11 cellular contexts compared by ENCODE assay signal in the genomic region with DNA sequence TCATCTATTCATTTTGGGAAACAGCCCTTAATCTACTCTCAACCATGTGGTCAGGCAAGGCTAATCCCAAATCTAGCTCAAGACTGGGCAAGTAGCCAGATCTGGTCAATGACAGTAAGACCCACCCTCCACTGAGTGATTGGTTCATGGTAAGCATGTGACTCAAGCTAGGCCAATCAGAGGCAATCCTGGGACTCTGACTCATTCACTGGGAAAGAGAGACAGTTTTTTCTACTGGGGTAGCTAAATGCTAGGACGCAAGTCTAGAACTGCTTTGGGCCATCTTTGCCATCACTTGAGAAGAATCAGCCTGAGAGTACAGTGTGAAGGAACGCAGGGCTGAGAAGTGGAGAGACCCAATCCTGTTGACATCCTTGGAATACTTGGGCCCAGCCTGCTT. TPM values are rescaled to one million over a fixed set of nuclear protein-coding genes. Genes with fewer than 3 reads are reported as not detected.
DNase-seq lines count a peak whose midpoint lies in the region; ATAC-seq and TF ChIP-seq lines count a peak whose summit lies in the region.
"Had no signal": no experiment of that assay in that cellular context is flagged by ENCODE, and none has a peak within 500 bp of the region (broad histone marks: within the 10 kb centered on the region; RNA-seq: fewer than 3 reads in every experiment).

No MANE protein-coding gene starts in this region.

- no peak overlapping the region for H3K27ac Mint-ChIP-seq in activated CD8-positive, alpha-beta T cell treated with anti-CD3 and anti-CD28 coated beads for 36 hours

- no peaks in the 10 kb centered on the region for H3K36me3 Mint-ChIP-seq in activated CD8-positive, alpha-beta T cell treated with anti-CD3 and anti-CD28 coated beads for 36 hours (ENCODE audit: low read depth)

- no peak for TF ChIP-seq CTCF in activated CD8-positive, alpha-beta T cell treated with anti-CD3 and anti-CD28 coated beads for 36 hours (IDR thresholded peaks at IDR 0.05)

- POLR2A ChIA-PET in activated CD8-positive, alpha-beta T cell treated with anti-CD3 and anti-CD28 coated beads for 36 hours (lab: Charles Lee): interaction anchor here (0.6 to 1.4 kb wide), 3 partner anchors 14 to 285 kb away, joined by 3 read pairs; no protein-coding TSS in a partner anchor

- no peaks in the 10 kb centered on the region for H3K27me3 ChIP-seq in H7 (ENCODE audit: control insufficient read depth, insufficient read depth, low read length)

- DNase-seq in NCI-H446 (lab: John Stamatoyannopoulos, UW): peak; percentile 33 to 60
- DNase-seq in NCI-H446 treated with DMSO at 0.1 percent for 48 hours (lab: John Stamatoyannopoulos, UW): no peak
- peak; percentile 52 for DNase-seq in HT1080 (ENCODE audit: low read depth)
- DNase-seq in activated CD8-positive, alpha-beta T cell treated with anti-CD3 and anti-CD28 coated beads for 36 hours: no peak
- DNase-seq in kidney tubule cell (ENCODE audit: low spot score): peak; percentile 40
- no peak for DNase-seq in H7
- DNase-seq: GOT3 had no signal

- H3K27me3 Mint-ChIP-seq in activated CD8-positive, alpha-beta T cell treated with anti-CD3 and anti-CD28 coated beads for 36 hours: peaks cover 13% of the 10 kb centered on the region

- ATAC-seq in activated CD8-positive, alpha-beta T cell treated with anti-CD3 and anti-CD28 coated beads for 36 hours: peak; percentile 62
- ATAC-seq in HG02852 (IDR thresholded peaks at IDR 0.05; ENCODE audit: unreplicated experiment) (no peak), GM21786 (IDR thresholded peaks at IDR 0.05; ENCODE audit: unreplicated experiment) (no peak)
- ATAC-seq: Panc1 had no signal

- no peaks in the 10 kb centered on the region for H3K36me3 ChIP-seq in H7 (replicated peaks; ENCODE audit: control insufficient read depth, insufficient read depth, low read length)

- no peaks in the 10 kb centered on the region for H3K9me3 Mint-ChIP-seq in activated CD8-positive, alpha-beta T cell treated with anti-CD3 and anti-CD28 coated beads for 36 hours
- H3K9me3 Mint-ChIP-seq: central memory CD8-positive, alpha-beta T cell had no signal

- CTCF ChIA-PET in activated CD8-positive, alpha-beta T cell treated with anti-CD3 and anti-CD28 coated beads for 36 hours (lab: Charles Lee): interaction anchor here (1.1 to 8.9 kb wide), 10 partner anchors 10 to 367 kb away, joined by 3 to 118 read pairs (median 6); partner anchors contain the start of gene SRGAP3

- peaks cover 2% of the 10 kb centered on the region for H3K4me1 Mint-ChIP-seq in activated CD8-positive, alpha-beta T cell treated with anti-CD3 and anti-CD28 coated beads for 36 hours (ENCODE audit: low read depth)
- H3K4me1 Mint-ChIP-seq: central memory CD8-positive, alpha-beta T cell had no signal

- H3K4me3 Mint-ChIP-seq in activated CD8-positive, alpha-beta T cell treated with anti-CD3 and anti-CD28 coated beads for 36 hours: no peak overlapping the region
- H3K4me3 Mint-ChIP-seq: central memory CD8-positive, alpha-beta T cell had no signal

- H3K4me3 ChIP-seq in H7 (ENCODE audit: insufficient read depth, low read depth, low read length): no peak overlapping the region

- intact Hi-C loops in activated CD8-positive, alpha-beta T cell treated with anti-CD3 and anti-CD28 coated beads for 36 hours (cut with micrococcal nuclease): no loop called here

RNA-seq across cellular contexts. Expression of gene RAD18, which starts 9.3 kb away (rescaled TPM):
- 34.7 and 42.0 TPM in 2 replicates for total RNA-seq in HT1080 (2014; rRNA removed; shearing (Covaris generic))
- polyA plus RNA-seq in HT1080 (2015; cell fraction: cytosol; rRNA removed): 13.7 and 16.3 TPM in 2 replicates
- polyA plus RNA-seq in HT1080 (2015; cell fraction: nucleus; rRNA removed): 23.9 and 28.1 TPM in 2 replicates
- total RNA-seq in activated CD8-positive, alpha-beta T cell treated with anti-CD3 and anti-CD28 coated beads for 36 hours: 10 to 100 TPM; 47.4 to 50.3 TPM
- 18.4 and 21.0 TPM in 2 replicates for total RNA-seq in H7 (2014; rRNA removed; shearing (Covaris generic))

Comparison
In these comparisons a context has a peak if more than half of its experiments do, and no peak if none do; other contexts are left out.
1. DNase-seq: peak in NCI-H446 (2 of 2), HT1080 (single experiment) and kidney tubule cell (single experiment); none in NCI-H446 treated with DMSO at 0.1 percent for 48 hours (single experiment), activated CD8-positive, alpha-beta T cell treated with anti-CD3 and anti-CD28 coated beads for 36 hours (single experiment) and H7 (single experiment).